16 cellular contexts compared by ENCODE assay signal in the genomic region with DNA sequence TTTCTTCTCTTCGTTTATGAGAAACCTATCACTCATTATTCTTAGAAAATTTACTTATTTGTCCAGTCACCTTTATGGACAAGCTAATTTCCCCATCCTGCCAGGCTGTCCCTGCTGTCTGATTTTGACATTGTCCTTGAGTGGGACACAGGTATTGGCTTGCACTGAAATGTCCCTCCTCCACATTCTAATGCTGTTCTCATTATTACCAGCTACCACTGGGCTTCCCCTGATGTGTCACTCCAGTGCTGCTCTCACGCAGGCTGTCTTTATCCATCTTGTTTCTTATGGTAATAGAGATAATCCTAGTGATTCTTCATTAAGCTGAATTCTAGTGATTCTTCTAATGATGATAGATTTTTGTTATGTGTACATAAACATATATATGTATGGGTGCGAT. TPM values are rescaled to one million over a fixed set of nuclear protein-coding genes. Genes with fewer than 3 reads are reported as not detected.
A peak's percentile ranks its signal among the peaks of the same experiment; 100 is the strongest.
DNase-seq lines count a peak whose midpoint lies in the region; ATAC-seq and TF ChIP-seq lines count a peak whose summit lies in the region.
"Had no signal": no experiment of that assay in that cellular context is flagged by ENCODE, and none has a peak within 500 bp of the region (broad histone marks: within the 10 kb centered on the region; RNA-seq: fewer than 3 reads in every experiment).

No MANE protein-coding gene starts in this region.

- TF ChIP-seq CTCF in left ventricle myocardium inferior (IDR thresholded peaks at IDR 0.05; ENCODE audit: borderline replicate concordance): no peak

- H3K9me3 ChIP-seq in left ventricle myocardium inferior (replicated peaks) (no peaks in the 10 kb centered on the region), GM23248 (ENCODE audit: low read depth) (no peaks in the 10 kb centered on the region)
- H3K9me3 ChIP-seq: BLaER1 treated with 17β-estradiol and CSF1 and Interleukin-3, amounts not matched to agents 10 nM and 100 nM had no signal

- intact Hi-C loops in Right ventricle myocardium inferior (cut with DNase I): no loop called here
- intact Hi-C loops in left ventricle myocardium inferior (cut with micrococcal nuclease): no loop called here

- no peak overlapping the region for H3K4me2 ChIP-seq in GM23248 (ENCODE audit: unreplicated experiment)
- H3K4me2 ChIP-seq: BLaER1 treated with 17β-estradiol and CSF1 and Interleukin-3, amounts not matched to agents 10 nM and 100 nM had no signal

- no peak overlapping the region for H3K9ac ChIP-seq in GM23248
- H3K9ac ChIP-seq: BLaER1 treated with 17β-estradiol and CSF1 and Interleukin-3, amounts not matched to agents 10 nM and 100 nM had no signal

- H3K36me3 ChIP-seq in left ventricle myocardium inferior (no peaks in the 10 kb centered on the region), GM23248 (ENCODE audit: low read depth) (no peaks in the 10 kb centered on the region)
- H3K36me3 ChIP-seq: BLaER1 treated with 17β-estradiol and CSF1 and Interleukin-3, amounts not matched to agents 10 nM and 100 nM had no signal

- H3F3A ChIP-seq in GM23248 (ENCODE audit: insufficient read depth): no peaks in the 10 kb centered on the region

- H3K79me2 ChIP-seq in GM23248 (ENCODE audit: insufficient read depth): no peaks in the 10 kb centered on the region

- H3K4me3 ChIP-seq in left ventricle myocardium inferior: no peak overlapping the region
- no peak overlapping the region for H3K4me3 ChIP-seq in GM23248
- H3K4me3 ChIP-seq: BLaER1 treated with 17β-estradiol and CSF1 and Interleukin-3, amounts not matched to agents 10 nM and 100 nM had no signal

- H3K4me1 ChIP-seq in left ventricle myocardium inferior (peaks cover 14% of the 10 kb centered on the region), GM23248 (ENCODE audit: insufficient read depth) (no peaks in the 10 kb centered on the region)
- H3K4me1 ChIP-seq: BLaER1 treated with 17β-estradiol and CSF1 and Interleukin-3, amounts not matched to agents 10 nM and 100 nM had no signal

- H4K20me1 ChIP-seq in GM23248 (ENCODE audit: insufficient read depth): no peaks in the 10 kb centered on the region
- H4K20me1 ChIP-seq: BLaER1 treated with 17β-estradiol and CSF1 and Interleukin-3, amounts not matched to agents 10 nM and 100 nM had no signal

- in situ Hi-C loops in GM23248 (cut with MboI): no loop called here

- 95% methylated on average over 3 of the region's 3 CpGs for WGBS in GM23248 (ENCODE audit: low coverage in 1 of 2, low lambda C conversion rate in 2 of 2, missing lambda C conversion rate in 2 of 2), 2 experiments

- no peak overlapping the region for H2AFZ ChIP-seq in GM23248

- no peaks in the 10 kb centered on the region; the same call in 1 of the 2 replicates for H3K9me2 ChIP-seq in GM23248 (ENCODE audit: insufficient read depth)

- H3K27me3 ChIP-seq in left ventricle myocardium inferior (ENCODE audit: low read depth): no peaks in the 10 kb centered on the region
- no peaks in the 10 kb centered on the region for H3K27me3 ChIP-seq in GM23248 (replicated peaks; ENCODE audit: insufficient read depth)
- H3K27me3 ChIP-seq: BLaER1 treated with 17β-estradiol and CSF1 and Interleukin-3, amounts not matched to agents 10 nM and 100 nM had no signal

- DNase-seq in Right ventricle myocardium inferior (ENCODE audit: missing footprints): peak; percentile 39
- DNase-seq in left ventricle myocardium inferior: no peak
- no peak for DNase-seq in GM23248
- DNase-seq: Calu3; CD8-positive, alpha-beta T cell; DMS79 treated with DMSO at 0.1 percent for 48 hours; GF-D8; HFFc6; Kasumi-1; KG1 had no signal

- no peak for ATAC-seq in Right ventricle myocardium inferior
- ATAC-seq in HG02798 (IDR thresholded peaks at IDR 0.05; ENCODE audit: poor library complexity, unreplicated experiment): peak; percentile 60
- ATAC-seq in HG03442 (IDR thresholded peaks at IDR 0.05; ENCODE audit: unreplicated experiment): peak; percentile 46
- ATAC-seq in GM21737 (IDR thresholded peaks at IDR 0.05; ENCODE audit: unreplicated experiment): no peak
- ATAC-seq in GM19324 (IDR thresholded peaks at IDR 0.05; ENCODE audit: low FRiP score, unreplicated experiment): no peak
- ATAC-seq: CD8-positive, alpha-beta T cell; HCT116 had no signal

- H3K27ac ChIP-seq in left ventricle myocardium inferior (replicated peaks): no peak overlapping the region
- no peak overlapping the region for H3K27ac ChIP-seq in GM23248
- H3K27ac ChIP-seq: BLaER1 treated with 17β-estradiol and CSF1 and Interleukin-3, amounts not matched to agents 10 nM and 100 nM had no signal

RNA-seq across cellular contexts. Expression of a gene that starts 48.1 kb away (rescaled TPM):
- 58.2 TPM for total RNA-seq in Right ventricle myocardium inferior
- total RNA-seq in left ventricle myocardium inferior: 56.2 TPM
- 91.7 and 99.3 TPM in 2 replicates for total RNA-seq in GM23248 (2014; rRNA removed; shearing (Covaris generic))
- polyA plus RNA-seq in GM23248 (2016; fragmentation: Nextera tagmentation; extraction: Ambion mirVana): 72.3 and 87.1 TPM in 2 replicates

Comparison
In these comparisons a context has a peak if more than half of its experiments do, and no peak if none do; other contexts are left out.
1. ATAC-seq: peak in HG02798 (single experiment) and HG03442 (single experiment); none in Right ventricle myocardium inferior (single experiment), GM21737 (single experiment) and GM19324 (single experiment).